10 cellular contexts compared by ENCODE assay signal in the genomic region with DNA sequence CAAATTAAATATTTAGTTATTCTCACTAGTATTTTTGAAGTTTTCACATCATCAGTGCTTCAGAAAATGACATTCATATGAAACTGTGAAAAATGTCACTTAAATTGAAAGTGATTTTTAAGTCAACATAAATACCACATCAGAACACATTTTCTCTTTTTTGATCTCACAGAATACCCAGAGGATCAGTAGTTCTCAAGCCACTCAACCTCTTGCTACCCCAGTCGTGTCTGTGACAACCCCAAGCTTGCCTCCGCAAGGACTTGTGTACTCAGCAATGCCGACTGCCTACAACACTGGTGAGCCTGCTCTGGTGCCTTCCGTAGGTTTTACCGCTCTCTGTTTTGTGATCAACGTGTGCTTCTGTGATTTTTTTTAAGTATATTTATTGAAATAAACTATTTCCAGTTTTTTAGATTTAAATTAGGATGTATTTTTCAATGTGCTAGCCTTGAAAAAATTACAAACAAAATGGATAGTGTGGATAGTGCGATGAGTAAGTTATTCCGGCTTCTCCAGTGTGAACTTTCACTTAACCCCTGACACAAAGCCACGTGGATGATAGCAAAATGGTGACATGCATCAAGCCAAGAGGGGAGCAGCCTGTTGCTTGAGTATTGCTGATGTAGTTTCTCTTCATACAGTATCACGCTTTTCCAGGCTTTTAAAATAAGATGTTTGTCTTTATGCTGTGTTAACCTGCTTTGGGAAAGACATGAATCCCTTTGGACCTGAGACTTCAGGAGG. TPM values are rescaled to one million over a fixed set of nuclear protein-coding genes. Genes with fewer than 3 reads are reported as not detected.
DNase-seq lines count a peak whose midpoint lies in the region; ATAC-seq and TF ChIP-seq lines count a peak whose summit lies in the region.
"Had no signal": no experiment of that assay in that cellular context is flagged by ENCODE, and none has a peak within 500 bp of the region (broad histone marks: within the 10 kb centered on the region; RNA-seq: fewer than 3 reads in every experiment).

No MANE protein-coding gene starts in this region.

- H3K9me3 ChIP-seq in right atrium auricular region: no peaks in the 10 kb centered on the region
- H3K9me3 ChIP-seq in lower lobe of right lung: no peaks in the 10 kb centered on the region
- no peaks in the 10 kb centered on the region for H3K9me3 ChIP-seq in upper lobe of left lung
- no peaks in the 10 kb centered on the region for H3K9me3 ChIP-seq in colonic mucosa
- H3K9me3 ChIP-seq: HAP-1 had no signal

- no peak for DNase-seq in right atrium auricular region (ENCODE audit: low spot score)
- no peak for DNase-seq in Right ventricle myocardium superior
- peak; percentile 70 for DNase-seq in activated naive CD4-positive, alpha-beta T cell treated with anti-CD3 and anti-CD28 coated beads for 36 hours
- no peak for DNase-seq in lower lobe of right lung
- no peak for DNase-seq in upper lobe of left lung
- no peak for DNase-seq in endothelial cell (ENCODE audit: low spot score)
- no peak for DNase-seq in colonic mucosa
- DNase-seq: NCI-H2081 treated with DMSO at 0.1 percent for 48 hours had no signal

- H3K27ac ChIP-seq in right atrium auricular region (peak overlapping the region; percentile 86 to 95), lower lobe of right lung (peak overlapping the region; percentile 50), upper lobe of left lung (peak overlapping the region; percentile 1 to 70 (median 31)), colonic mucosa (no peak overlapping the region)

- H3K4me1 ChIP-seq in right atrium auricular region: peaks cover 0 to 67% of the 10 kb centered on the region in 2 donors
- H3K4me1 ChIP-seq in lower lobe of right lung: peaks cover 48% of the 10 kb centered on the region
- peaks cover 40 to 52% (median 40%) of the 10 kb centered on the region in 4 donors for H3K4me1 ChIP-seq in upper lobe of left lung
- peaks cover 4% of the 10 kb centered on the region for H3K4me1 ChIP-seq in colonic mucosa

- H3K4me3 Mint-ChIP-seq in activated naive CD4-positive, alpha-beta T cell treated with anti-CD3 and anti-CD28 coated beads for 36 hours: peak overlapping the region; percentile 53
- H3K4me3 Mint-ChIP-seq in endothelial cell (ENCODE audit: unreplicated experiment): no peak overlapping the region

- WGBS in upper lobe of left lung, 2 donors: 82 to 88% methylated on average over 10 of the region's 10 CpGs

- H3K27ac Mint-ChIP-seq in activated naive CD4-positive, alpha-beta T cell treated with anti-CD3 and anti-CD28 coated beads for 36 hours: peak overlapping the region; percentile 67
- no peak overlapping the region for H3K27ac Mint-ChIP-seq in endothelial cell (ENCODE audit: unreplicated experiment)

- H3K27me3 ChIP-seq in right atrium auricular region (no peaks in the 10 kb centered on the region), lower lobe of right lung (ENCODE audit: low read depth) (no peaks in the 10 kb centered on the region), upper lobe of left lung (no peaks in the 10 kb centered on the region), colonic mucosa (no peaks in the 10 kb centered on the region)

- peaks cover 51% of the 10 kb centered on the region for H3K4me1 Mint-ChIP-seq in activated naive CD4-positive, alpha-beta T cell treated with anti-CD3 and anti-CD28 coated beads for 36 hours (ENCODE audit: low read depth)
- peaks cover 22% of the 10 kb centered on the region for H3K4me1 Mint-ChIP-seq in endothelial cell (ENCODE audit: unreplicated experiment)

- intact Hi-C loops in Right ventricle myocardium superior (cut with DNase I): loop anchor here (5.0 to 10.0 kb wide), 2 partner anchors 282 to 419 kb away; no protein-coding TSS in a partner anchor
- intact Hi-C loops in activated naive CD4-positive, alpha-beta T cell treated with anti-CD3 and anti-CD28 coated beads for 36 hours (cut with micrococcal nuclease): loop anchor here (1.0 to 10.0 kb wide), 4 partner anchors 14 to 628 kb away; a partner anchor contains a TSS
- intact Hi-C loops in lower lobe of right lung (cut with DNase I): no loop called here
- intact Hi-C loops in colonic mucosa (cut with DNase I): loop anchor here (5.0 to 10.0 kb wide), 2 partner anchors 302 to 419 kb away; no protein-coding TSS in a partner anchor

- no peaks in the 10 kb centered on the region for H3K27me3 Mint-ChIP-seq in activated naive CD4-positive, alpha-beta T cell treated with anti-CD3 and anti-CD28 coated beads for 36 hours (ENCODE audit: low read depth)
- H3K27me3 Mint-ChIP-seq in endothelial cell (ENCODE audit: unreplicated experiment): peaks cover 2% of the 10 kb centered on the region

- TF ChIP-seq CTCF in right atrium auricular region (IDR thresholded peaks at IDR 0.05) (no peak), lower lobe of right lung (IDR thresholded peaks at IDR 0.05) (no peak), upper lobe of left lung (IDR thresholded peaks at IDR 0.05) (no peak), endothelial cell (IDR thresholded peaks at IDR 0.05; ENCODE audit: unreplicated experiment) (no peak), colonic mucosa (IDR thresholded peaks at IDR 0.05) (no peak)

- CTCF ChIA-PET in activated naive CD4-positive, alpha-beta T cell treated with anti-CD3 and anti-CD28 coated beads for 36 hours (lab: Charles Lee): interaction anchor here (0.5 to 1.3 kb wide), 4 partner anchors 372 to 614 kb away, joined by 3 to 7 read pairs (median 3); no protein-coding TSS in a partner anchor

- no peak for TF ChIP-seq EP300 in upper lobe of left lung (IDR thresholded peaks at IDR 0.05)

- ATAC-seq in Right ventricle myocardium superior (ENCODE audit: poor library complexity) (no peak), lower lobe of right lung (no peak), upper lobe of left lung (ENCODE audit: low FRiP score in 2 of 2) (no peak), GM21390 (IDR thresholded peaks at IDR 0.05; ENCODE audit: unreplicated experiment) (no peak)

- H3K36me3 Mint-ChIP-seq in activated naive CD4-positive, alpha-beta T cell treated with anti-CD3 and anti-CD28 coated beads for 36 hours (ENCODE audit: low read depth): peaks cover 15% of the 10 kb centered on the region
- peaks cover 12% of the 10 kb centered on the region for H3K36me3 Mint-ChIP-seq in endothelial cell (ENCODE audit: low read depth, unreplicated experiment)

- no peak overlapping the region for H3K9ac ChIP-seq in colonic mucosa (ENCODE audit: low read depth in 2 of 2, low read length in 2 of 2)

- H3K36me3 ChIP-seq in right atrium auricular region (peaks cover 15% of the 10 kb centered on the region), lower lobe of right lung (peaks cover 26% of the 10 kb centered on the region), upper lobe of left lung (peaks cover 9 to 19% (median 13%) of the 10 kb centered on the region in 4 donors), colonic mucosa (no peaks in the 10 kb centered on the region)

- H3K4me3 ChIP-seq in right atrium auricular region (no peak overlapping the region), lower lobe of right lung (no peak overlapping the region), upper lobe of left lung (no peak overlapping the region), colonic mucosa (no peak overlapping the region)
- H3K4me3 ChIP-seq: HAP-1 had no signal

- TF ChIP-seq POLR2A in upper lobe of left lung (IDR thresholded peaks at IDR 0.05): no peak

- H3K9me3 Mint-ChIP-seq in activated naive CD4-positive, alpha-beta T cell treated with anti-CD3 and anti-CD28 coated beads for 36 hours: no peaks in the 10 kb centered on the region
- no peaks in the 10 kb centered on the region for H3K9me3 Mint-ChIP-seq in endothelial cell (ENCODE audit: unreplicated experiment)

RNA-seq across cellular contexts. Expression of a gene that starts 26.5 kb away (rescaled TPM):
- total RNA-seq in right atrium auricular region: 10 to 100 TPM; 12.5 to 12.9 TPM
- 9.8 TPM for total RNA-seq in Right ventricle myocardium superior
- 1 to 10 TPM; 4.9 TPM for total RNA-seq in activated naive CD4-positive, alpha-beta T cell treated with anti-CD3 and anti-CD28 coated beads for 36 hours
- total RNA-seq in lower lobe of right lung: 10.6 TPM
- total RNA-seq in upper lobe of left lung: 10 to 100 TPM in 4 of 6 donors, 1 to 10 TPM in 2; 7.6 to 16.4 (median 12.5) TPM
- 13.1 TPM for total RNA-seq in endothelial cell (ENCODE audit: unreplicated experiment)
- total RNA-seq in colonic mucosa: 1 to 10 TPM; 8.2 to 9.1 TPM
